In genomic region chr17:44557653-44558285, GRCh38 we compare ENCODE assay signal across 8 cellular contexts. TPM values are rescaled to one million over a fixed set of nuclear protein-coding genes. Genes with fewer than 3 reads are reported as not detected.
A peak's percentile ranks its signal among the peaks of the same experiment; 100 is the strongest.
DNase-seq lines count a peak whose midpoint lies in the region; ATAC-seq, FAIRE-seq and TF ChIP-seq lines count a peak whose summit lies in the region.

No MANE protein-coding gene starts in this region.

- BruUV-seq in PC-3 (replicated peaks; lab: Mats Ljungman, UMichigan), result no TSS peak
- BruUV-seq in GM12878 (replicated peaks; lab: Mats Ljungman, UMichigan), result no TSS peak

- DNase-seq in activated gamma-delta T cell treated with Interleukin-2 at 50 U/mL for 16 hours (peak; percentile 14), activated gamma-delta T cell (lab: John Stamatoyannopoulos, UW) (no peak), PC-3 (no peak), GM12878 (ENCODE audit: low read depth, low spot score) (no peak), iris pigment epithelial cell (ENCODE audit: low read depth) (peak; percentile 84)
- peak; percentile 31 for DNase-seq in stimulated activated CD4-positive, alpha-beta T cell treated with anti-CD3 and anti-CD28 coated beads, Interleukin-4, amount 100 ng/mL, for 24 hours

- H3K79me2 ChIP-seq in PC-3 (ENCODE audit: low read length) (peaks cover 9% of the 10 kb centered on the region), GM12878 (ENCODE audit: control insufficient read depth, insufficient read depth, low read length) (no peaks in the 10 kb centered on the region)

- peak overlapping the region; percentile 19; the same call in 1 of the 2 replicates for H2AFZ ChIP-seq in PC-3 (ENCODE audit: low read length)
- peak overlapping the region; percentile 42; the same call in 1 of the 2 replicates for H2AFZ ChIP-seq in GM12878 (ENCODE audit: control insufficient read depth, low read depth, low read length)

- ATAC-seq in PC-3, result peak; percentile 39
- ATAC-seq in GM12878, result peak; percentile 9
- no peak for ATAC-seq in HG02852 (IDR thresholded peaks at IDR 0.05; ENCODE audit: unreplicated experiment)
- no peak for ATAC-seq in HG02610 (IDR thresholded peaks at IDR 0.05; ENCODE audit: unreplicated experiment)

- H3K27ac ChIP-seq in PC-3 (ENCODE audit: low read length), result no peak overlapping the region
- no peak overlapping the region for H3K27ac ChIP-seq in GM12878 (ENCODE audit: control insufficient read depth, insufficient read depth)

- no peak for TF ChIP-seq CTCF in PC-3 (conservative IDR thresholded peaks at IDR 0.05; ENCODE audit: low read depth, low read length)
- TF ChIP-seq CTCF in GM12878 (IDR thresholded peaks at IDR 0.05 in 2 of 3, conservative IDR thresholded peaks at IDR 0.05 in 1 of 3; ENCODE audit: control insufficient read depth in 2 of 3, extremely low read depth in 1 of 3, insufficient read depth in 1 of 3, low read depth in 3 of 3, low read length in 3 of 3), result no peak

- TF ChIP-seq EP300 in GM12878 (IDR thresholded peaks at IDR 0.05; ENCODE audit: borderline replicate concordance in 1 of 2, control insufficient read depth in 1 of 2, low read depth in 2 of 2, low read length in 2 of 2), result no peak

- POLR2A ChIA-PET in PC-3 (lab: Charles Lee; ENCODE audit: unreplicated experiment) (interaction anchor here (0.8 kb wide), 1 partner anchor 231 kb away, joined by 5 read pairs; no protein-coding TSS in a partner anchor), GM12878 (lab: Charles Lee) (no interaction called here)

- RAD21 ChIA-PET in GM12878 (lab: Charles Lee; ENCODE audit: unreplicated experiment), result interaction anchor here (1.0 to 1.2 kb wide), 2 partner anchors 11 to 24 kb away, joined by 3 to 4 read pairs; no protein-coding TSS in a partner anchor

- H3K9ac ChIP-seq in PC-3 (ENCODE audit: low read length), result peak overlapping the region; percentile 60; the same call in 1 of the 2 replicates
- no peak overlapping the region for H3K9ac ChIP-seq in GM12878 (ENCODE audit: control insufficient read depth, insufficient read depth, low read length)

- H3K36me3 ChIP-seq in PC-3 (ENCODE audit: low read depth, low read length) (no peaks in the 10 kb centered on the region), GM12878 (ENCODE audit: control insufficient read depth in 2 of 2, insufficient read depth in 2 of 2, low read length in 1 of 2) (no peaks in the 10 kb centered on the region)

- in situ Hi-C loops in GM12878 (cut with MboI), result no loop called here

- no peaks in the 10 kb centered on the region for H3K9me2 ChIP-seq in PC-3 (replicated peaks; ENCODE audit: low read length)

- no peak for TF ChIP-seq RAD21 in GM12878 (IDR thresholded peaks at IDR 0.05; ENCODE audit: insufficient read depth, low read depth, low read length)

- no peak for TF ChIP-seq POLR2A in GM12878 (IDR thresholded peaks at IDR 0.05; ENCODE audit: low read depth, low read length)

- 18% methylated on average over 58 of the region's 69 CpGs for WGBS in GM12878 (ENCODE audit: insufficient coverage, insufficient replicate concordance, low lambda C conversion rate, missing lambda C conversion rate)

- peak overlapping the region; percentile 84 for H3K4me3 ChIP-seq in PC-3 (ENCODE audit: low read length)
- H3K4me3 ChIP-seq in GM12878, result peak overlapping the region; percentile 36; the same call in 1 of the 2 replicates

- H3F3A ChIP-seq in PC-3 (ENCODE audit: low read length, unreplicated experiment), result no peaks in the 10 kb centered on the region

- H3K27me3 ChIP-seq in PC-3 (ENCODE audit: low read length) (no peaks in the 10 kb centered on the region), GM12878 (replicated peaks in 1 of 2; ENCODE audit: control insufficient read depth in 2 of 2, insufficient read depth in 2 of 2, low read length in 1 of 2) (peaks cover 3 to 12% of the 10 kb centered on the region in 2 experiments)

- no peak for FAIRE-seq in GM12878 (lab: Jason Lieb, UNC)

- H4K20me1 ChIP-seq in PC-3 (ENCODE audit: low read length) (no peaks in the 10 kb centered on the region), GM12878 (ENCODE audit: control insufficient read depth, insufficient read depth) (no peaks in the 10 kb centered on the region)

- CTCF ChIA-PET in PC-3 (lab: Charles Lee) (interaction anchor here (0.6 to 1.0 kb wide), 4 partner anchors 9 to 24 kb away, joined by 3 to 5 read pairs (median 3); no protein-coding TSS in a partner anchor), GM12878 (lab: Yijun Ruan, JAX) (interaction anchor here (0.6 to 1.7 kb wide), 4 partner anchors 24 to 578 kb away, joined by 3 to 8 read pairs (median 6); partner anchors contain the start of gene ACBD4)

- SMC1A ChIA-PET in GM12878 (lab: Charles Lee; ENCODE audit: uncharacterized antibody, unreplicated experiment), result interaction anchor here (0.7 to 1.3 kb wide), 3 partner anchors 22 to 151 kb away, joined by 3 read pairs; partner anchors contain the start of gene DBF4B

- H3K4me1 ChIP-seq in PC-3 (ENCODE audit: insufficient read depth, low read length) (peaks cover 23% of the 10 kb centered on the region), GM12878 (ENCODE audit: control insufficient read depth, insufficient read depth, low read length) (no peaks in the 10 kb centered on the region)

- no peaks in the 10 kb centered on the region for H3K9me3 ChIP-seq in PC-3 (ENCODE audit: low read length)
- no peaks in the 10 kb centered on the region; the same call in 2 of the 3 replicates for H3K9me3 ChIP-seq in GM12878 (replicated peaks; ENCODE audit: control insufficient read depth, insufficient read depth, low read length)

- intact Hi-C loops in PC-3 (cut with micrococcal nuclease) (loop anchor here (2.0 kb wide), 1 partner anchor 23 kb away; no protein-coding TSS in a partner anchor), GM12878 (cut with micrococcal nuclease; ENCODE audit: unreplicated experiment) (loop anchor here (5.0 kb wide), 1 partner anchor 70 kb away; no protein-coding TSS in a partner anchor)

- H3K4me2 ChIP-seq in PC-3 (ENCODE audit: low read length) (peak overlapping the region; percentile 78), GM12878 (ENCODE audit: control insufficient read depth, insufficient read depth) (peak overlapping the region; percentile 95)

TF ChIP-seq in GM12878, 131 proteins besides CTCF, POLR2A, EP300 and RAD21:
- TF ChIP-seq E2F4 (IDR thresholded peaks at IDR 0.05; ENCODE audit: low read depth, low read length), result no peak
- TF ChIP-seq CEBPB (IDR thresholded peaks at IDR 0.05; ENCODE audit: borderline replicate concordance in 1 of 2, low read depth in 2 of 2, low read length in 2 of 2), result no peak
- TF ChIP-seq ZNF24 (IDR thresholded peaks at IDR 0.05), result no peak
- no peak for TF ChIP-seq EZH2 (IDR thresholded peaks at IDR 0.05; ENCODE audit: borderline replicate concordance, control insufficient read depth, low read depth, low read length)
- TF ChIP-seq NR2C1 (IDR thresholded peaks at IDR 0.05), result no peak
- peak; percentile 93 for TF ChIP-seq HDAC6 (IDR thresholded peaks at IDR 0.05; ENCODE audit: unreplicated experiment)

RNA-seq across cellular contexts. Expression of gene FZD2, which starts 0.5 kb away (rescaled TPM):
- 11.6 and 12.8 TPM in 2 replicates for total RNA-seq in PC-3 (2014; rRNA removed)
- total RNA-seq in GM12878 (2013; cell fraction: nucleolus; rRNA removed), result 5.2 and 5.5 TPM in 2 replicates
- total RNA-seq in GM12878 (2014; rRNA removed), result 1.0 and 1.5 TPM in 2 replicates
- 0.41 and 0.63 TPM in 2 replicates for total RNA-seq in GM12878 (2014; rRNA removed; fragmentation: Illumina TruSeq; extraction: Trizol)
- 4.2 and 4.3 TPM in 2 replicates for total RNA-seq in GM12878 (2021)
- polyA plus RNA-seq in GM12878 (2011; ENCODE audit: low read depth), result 0.42 TPM
- 0.33 and 0.67 TPM in 2 replicates for polyA plus RNA-seq in GM12878 (2011; rRNA removed)
- 1.6 and 2.0 TPM in 2 replicates for polyA plus RNA-seq in GM12878 (2011; cell fraction: cytosol; rRNA removed)
- 2.9 and 4.2 TPM in 2 replicates for polyA plus RNA-seq in GM12878 (2011; cell fraction: nucleus; rRNA removed)
- 2.0 and 2.1 TPM in 2 replicates for polyA plus RNA-seq in GM12878 (2012)
- 0.11 and 0.21 TPM in 2 replicates for polyA plus RNA-seq in GM12878 (2014; fragmentation: Illumina TruSeq; extraction: Trizol)
- polyA plus RNA-seq in GM12878 (2014; fragmentation: Nextera tagmentation; extraction: Ambion mirVana), result under 1 TPM in 1 of 2 experiments, not detected in 1; 0.09 TPM
- 4.0 and 4.9 TPM in 2 replicates for polyA plus RNA-seq in GM12878 (2014; rRNA removed)
- polyA plus RNA-seq in GM12878 (2016; fragmentation: Nextera tagmentation; extraction: Ambion mirVana), result under 1 TPM; 0.25 to 0.29 TPM
- 1.5 and 3.2 TPM in 2 replicates for polyA minus RNA-seq in GM12878 (2011; rRNA and poly(A)+ RNA removed)
- polyA minus RNA-seq in GM12878 (2011; cell fraction: cytosol; rRNA and poly(A)+ RNA removed), result 0.67 and 0.73 TPM in 2 replicates
- 1.9 and 2.5 TPM in 2 replicates for polyA minus RNA-seq in GM12878 (2011; cell fraction: nucleus; rRNA and poly(A)+ RNA removed)

RNA-seq across cellular contexts. Expression of gene GPATCH8, which starts 54.6 kb away (rescaled TPM):
- total RNA-seq in PC-3 (2014; rRNA removed) (22.7 and 30.1 TPM in 2 replicates), GM12878 (2014; rRNA removed) (16.0 and 16.8 TPM in 2 replicates), GM12878 (2014; rRNA removed; fragmentation: Illumina TruSeq; extraction: Trizol) (17.9 and 21.8 TPM in 2 replicates), GM12878 (2021) (36.6 and 38.5 TPM in 2 replicates)
- total RNA-seq in GM12878 (2013; cell fraction: nucleolus; rRNA removed), result 147 and 152 TPM in 2 replicates
- 11.6 TPM for polyA plus RNA-seq in GM12878 (2011; ENCODE audit: low read depth)
- polyA plus RNA-seq in GM12878 (2011; rRNA removed) (13.9 and 20.8 TPM in 2 replicates), GM12878 (2014; fragmentation: Illumina TruSeq; extraction: Trizol) (31.4 and 33.7 TPM in 2 replicates), GM12878 (2014; fragmentation: Nextera tagmentation; extraction: Ambion mirVana) (10 to 100 TPM; 11.7 to 18.2 TPM), GM12878 (2014; rRNA removed) (21.7 and 23.0 TPM in 2 replicates), GM12878 (2016; fragmentation: Nextera tagmentation; extraction: Ambion mirVana) (10 to 100 TPM; 43.3 to 45.1 TPM)
- polyA plus RNA-seq in GM12878 (2011; cell fraction: cytosol; rRNA removed), result 10.4 and 11.4 TPM in 2 replicates
- polyA plus RNA-seq in GM12878 (2011; cell fraction: nucleus; rRNA removed), result 20.2 and 24.4 TPM in 2 replicates
- 16.8 and 17.4 TPM in 2 replicates for polyA plus RNA-seq in GM12878 (2012)
- 21.7 and 33.5 TPM in 2 replicates for polyA minus RNA-seq in GM12878 (2011; rRNA and poly(A)+ RNA removed)
- polyA minus RNA-seq in GM12878 (2011; cell fraction: cytosol; rRNA and poly(A)+ RNA removed), result 8.8 and 12.4 TPM in 2 replicates
- 11.0 and 27.1 TPM in 2 replicates for polyA minus RNA-seq in GM12878 (2011; cell fraction: nucleus; rRNA and poly(A)+ RNA removed)

Comparison
In these comparisons a context has a peak if more than half of its experiments do, and no peak if none do; other contexts are left out.
1. DNase-seq: peak in activated gamma-delta T cell treated with Interleukin-2 at 50 U/mL for 16 hours (single experiment), iris pigment epithelial cell (single experiment) and stimulated activated CD4-positive, alpha-beta T cell treated with anti-CD3 and anti-CD28 coated beads, Interleukin-4, amount 100 ng/mL, for 24 hours (single experiment); none in activated gamma-delta T cell (single experiment), PC-3 (single experiment) and GM12878 (single experiment).
2. ATAC-seq: peak in PC-3 (single experiment) and GM12878 (single experiment); none in HG02852 (single experiment) and HG02610 (single experiment).